1 cellular context compared by ENCODE assay signal in genomic region chr4:140427104-140427918, GRCh38.
TF ChIP-seq lines count a peak whose summit lies in the region.

A gene with protein sequence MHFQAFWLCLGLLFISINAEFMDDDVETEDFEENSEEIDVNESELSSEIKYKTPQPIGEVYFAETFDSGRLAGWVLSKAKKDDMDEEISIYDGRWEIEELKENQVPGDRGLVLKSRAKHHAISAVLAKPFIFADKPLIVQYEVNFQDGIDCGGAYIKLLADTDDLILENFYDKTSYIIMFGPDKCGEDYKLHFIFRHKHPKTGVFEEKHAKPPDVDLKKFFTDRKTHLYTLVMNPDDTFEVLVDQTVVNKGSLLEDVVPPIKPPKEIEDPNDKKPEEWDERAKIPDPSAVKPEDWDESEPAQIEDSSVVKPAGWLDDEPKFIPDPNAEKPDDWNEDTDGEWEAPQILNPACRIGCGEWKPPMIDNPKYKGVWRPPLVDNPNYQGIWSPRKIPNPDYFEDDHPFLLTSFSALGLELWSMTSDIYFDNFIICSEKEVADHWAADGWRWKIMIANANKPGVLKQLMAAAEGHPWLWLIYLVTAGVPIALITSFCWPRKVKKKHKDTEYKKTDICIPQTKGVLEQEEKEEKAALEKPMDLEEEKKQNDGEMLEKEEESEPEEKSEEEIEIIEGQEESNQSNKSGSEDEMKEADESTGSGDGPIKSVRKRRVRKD (minus strand): TSS chr4:140427648. CDS start chr4:140413078, 14,570 bp downstream.

TF ChIP-seq in HepG2, 621 proteins besides CTCF, POLR2A, EP300 and RAD21 (continued from another document and continues in another):
- 0 out of 2 replicates have a peak, but pooled peaks have one; percentile 8 for TF ChIP-seq CREM (IDR thresholded peaks at IDR 0.05)
- TF ChIP-seq CREM (CRISPR knock-in tag; IDR thresholded peaks at IDR 0.05): no peak
- TF ChIP-seq, protein P1, sequence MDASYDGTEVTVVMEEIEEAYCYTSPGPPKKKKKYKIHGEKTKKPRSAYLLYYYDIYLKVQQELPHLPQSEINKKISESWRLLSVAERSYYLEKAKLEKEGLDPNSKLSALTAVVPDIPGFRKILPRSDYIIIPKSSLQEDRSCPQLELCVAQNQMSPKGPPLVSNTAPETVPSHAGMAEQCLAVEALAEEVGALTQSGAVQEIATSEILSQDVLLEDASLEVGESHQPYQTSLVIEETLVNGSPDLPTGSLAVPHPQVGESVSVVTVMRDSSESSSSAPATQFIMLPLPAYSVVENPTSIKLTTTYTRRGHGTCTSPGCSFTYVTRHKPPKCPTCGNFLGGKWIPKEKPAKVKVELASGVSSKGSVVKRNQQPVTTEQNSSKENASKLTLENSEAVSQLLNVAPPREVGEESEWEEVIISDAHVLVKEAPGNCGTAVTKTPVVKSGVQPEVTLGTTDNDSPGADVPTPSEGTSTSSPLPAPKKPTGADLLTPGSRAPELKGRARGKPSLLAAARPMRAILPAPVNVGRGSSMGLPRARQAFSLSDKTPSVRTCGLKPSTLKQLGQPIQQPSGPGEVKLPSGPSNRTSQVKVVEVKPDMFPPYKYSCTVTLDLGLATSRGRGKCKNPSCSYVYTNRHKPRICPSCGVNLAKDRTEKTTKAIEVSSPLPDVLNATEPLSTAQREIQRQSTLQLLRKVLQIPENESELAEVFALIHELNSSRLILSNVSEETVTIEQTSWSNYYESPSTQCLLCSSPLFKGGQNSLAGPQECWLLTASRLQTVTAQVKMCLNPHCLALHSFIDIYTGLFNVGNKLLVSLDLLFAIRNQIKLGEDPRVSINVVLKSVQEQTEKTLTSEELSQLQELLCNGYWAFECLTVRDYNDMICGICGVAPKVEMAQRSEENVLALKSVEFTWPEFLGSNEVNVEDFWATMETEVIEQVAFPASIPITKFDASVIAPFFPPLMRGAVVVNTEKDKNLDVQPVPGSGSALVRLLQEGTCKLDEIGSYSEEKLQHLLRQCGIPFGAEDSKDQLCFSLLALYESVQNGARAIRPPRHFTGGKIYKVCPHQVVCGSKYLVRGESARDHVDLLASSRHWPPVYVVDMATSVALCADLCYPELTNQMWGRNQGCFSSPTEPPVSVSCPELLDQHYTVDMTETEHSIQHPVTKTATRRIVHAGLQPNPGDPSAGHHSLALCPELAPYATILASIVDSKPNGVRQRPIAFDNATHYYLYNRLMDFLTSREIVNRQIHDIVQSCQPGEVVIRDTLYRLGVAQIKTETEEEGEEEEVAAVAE (CRISPR knock-in tag; IDR thresholded peaks at IDR 0.05; ENCODE audit: borderline replicate concordance): no peak; the same call in 1 of the 2 replicates
- TF ChIP-seq CENPX (CRISPR knock-in tag; IDR thresholded peaks at IDR 0.05): no peak
- no peak for TF ChIP-seq ZNF672 (CRISPR knock-in tag; IDR thresholded peaks at IDR 0.05)
- peak; percentile 71; the same call in 1 of the 2 replicates for TF ChIP-seq ZNF678 (CRISPR knock-in tag; IDR thresholded peaks at IDR 0.05)
- TF ChIP-seq SRSF4 (IDR thresholded peaks at IDR 0.05; ENCODE audit: low read depth, low read length, poor library complexity, severe bottlenecking): no peak
- 0 out of 2 replicates have a peak, but pooled peaks have one; percentile 29 for TF ChIP-seq SNAPC5 (CRISPR knock-in tag; IDR thresholded peaks at IDR 0.05; ENCODE audit: borderline replicate concordance)
- no peak for TF ChIP-seq PLSCR1 (CRISPR knock-in tag; IDR thresholded peaks at IDR 0.05; ENCODE audit: borderline replicate concordance)
- no peak for TF ChIP-seq THYN1 (CRISPR knock-in tag; IDR thresholded peaks at IDR 0.05; ENCODE audit: borderline replicate concordance, low read depth)
- TF ChIP-seq, protein P2, sequence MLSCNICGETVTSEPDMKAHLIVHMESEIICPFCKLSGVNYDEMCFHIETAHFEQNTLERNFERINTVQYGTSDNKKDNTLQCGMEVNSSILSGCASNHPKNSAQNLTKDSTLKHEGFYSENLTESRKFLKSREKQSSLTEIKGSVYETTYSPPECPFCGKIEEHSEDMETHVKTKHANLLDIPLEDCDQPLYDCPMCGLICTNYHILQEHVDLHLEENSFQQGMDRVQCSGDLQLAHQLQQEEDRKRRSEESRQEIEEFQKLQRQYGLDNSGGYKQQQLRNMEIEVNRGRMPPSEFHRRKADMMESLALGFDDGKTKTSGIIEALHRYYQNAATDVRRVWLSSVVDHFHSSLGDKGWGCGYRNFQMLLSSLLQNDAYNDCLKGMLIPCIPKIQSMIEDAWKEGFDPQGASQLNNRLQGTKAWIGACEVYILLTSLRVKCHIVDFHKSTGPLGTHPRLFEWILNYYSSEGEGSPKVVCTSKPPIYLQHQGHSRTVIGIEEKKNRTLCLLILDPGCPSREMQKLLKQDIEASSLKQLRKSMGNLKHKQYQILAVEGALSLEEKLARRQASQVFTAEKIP (CRISPR knock-in tag; IDR thresholded peaks at IDR 0.05; ENCODE audit: borderline replicate concordance): no peak
- peak; percentile 12; the same call in 1 of the 2 replicates for TF ChIP-seq CCDC6 (CRISPR knock-in tag; IDR thresholded peaks at IDR 0.05)
- TF ChIP-seq SMAD9 (CRISPR knock-in tag; IDR thresholded peaks at IDR 0.05): no peak
- TF ChIP-seq CREB1 (IDR thresholded peaks at IDR 0.05): no peak
- no peak for TF ChIP-seq CREB1 (CRISPR knock-in tag; IDR thresholded peaks at IDR 0.05)
- peak; percentile 97 for TF ChIP-seq CEBPB (IDR thresholded peaks at IDR 0.05; ENCODE audit: borderline replicate concordance, low read depth, low read length)
- TF ChIP-seq ZNF251 (CRISPR knock-in tag; IDR thresholded peaks at IDR 0.05): no peak
- TF ChIP-seq ZNF614 (CRISPR knock-in tag; IDR thresholded peaks at IDR 0.05; ENCODE audit: borderline replicate concordance): no peak
- no peak; the same call in 1 of the 2 replicates for TF ChIP-seq FOXP4 (CRISPR knock-in tag; IDR thresholded peaks at IDR 0.05)
- TF ChIP-seq IRF1 (CRISPR knock-in tag; IDR thresholded peaks at IDR 0.05; ENCODE audit: low read depth): 0 out of 2 replicates have a peak, but pooled peaks have one; percentile 46
- TF ChIP-seq ZMYM3 (CRISPR knock-in tag; IDR thresholded peaks at IDR 0.05): peak; percentile 29; the same call in 1 of the 2 replicates
- TF ChIP-seq, protein P3, sequence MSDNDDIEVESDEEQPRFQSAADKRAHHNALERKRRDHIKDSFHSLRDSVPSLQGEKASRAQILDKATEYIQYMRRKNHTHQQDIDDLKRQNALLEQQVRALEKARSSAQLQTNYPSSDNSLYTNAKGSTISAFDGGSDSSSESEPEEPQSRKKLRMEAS (IDR thresholded peaks at IDR 0.05): peak; percentile 89
- no peak for TF ChIP-seq MLLT10 (CRISPR knock-in tag; IDR thresholded peaks at IDR 0.05)
- TF ChIP-seq ARNTL (CRISPR knock-in tag; IDR thresholded peaks at IDR 0.05): peak; percentile 25; the same call in 1 of the 2 replicates
- no peak for TF ChIP-seq CSRNP2 (CRISPR knock-in tag; conservative IDR thresholded peaks at IDR 0.05; ENCODE audit: low read depth)
- no peak for TF ChIP-seq RFXANK (CRISPR knock-in tag; IDR thresholded peaks at IDR 0.05)
- TF ChIP-seq, protein P4, sequence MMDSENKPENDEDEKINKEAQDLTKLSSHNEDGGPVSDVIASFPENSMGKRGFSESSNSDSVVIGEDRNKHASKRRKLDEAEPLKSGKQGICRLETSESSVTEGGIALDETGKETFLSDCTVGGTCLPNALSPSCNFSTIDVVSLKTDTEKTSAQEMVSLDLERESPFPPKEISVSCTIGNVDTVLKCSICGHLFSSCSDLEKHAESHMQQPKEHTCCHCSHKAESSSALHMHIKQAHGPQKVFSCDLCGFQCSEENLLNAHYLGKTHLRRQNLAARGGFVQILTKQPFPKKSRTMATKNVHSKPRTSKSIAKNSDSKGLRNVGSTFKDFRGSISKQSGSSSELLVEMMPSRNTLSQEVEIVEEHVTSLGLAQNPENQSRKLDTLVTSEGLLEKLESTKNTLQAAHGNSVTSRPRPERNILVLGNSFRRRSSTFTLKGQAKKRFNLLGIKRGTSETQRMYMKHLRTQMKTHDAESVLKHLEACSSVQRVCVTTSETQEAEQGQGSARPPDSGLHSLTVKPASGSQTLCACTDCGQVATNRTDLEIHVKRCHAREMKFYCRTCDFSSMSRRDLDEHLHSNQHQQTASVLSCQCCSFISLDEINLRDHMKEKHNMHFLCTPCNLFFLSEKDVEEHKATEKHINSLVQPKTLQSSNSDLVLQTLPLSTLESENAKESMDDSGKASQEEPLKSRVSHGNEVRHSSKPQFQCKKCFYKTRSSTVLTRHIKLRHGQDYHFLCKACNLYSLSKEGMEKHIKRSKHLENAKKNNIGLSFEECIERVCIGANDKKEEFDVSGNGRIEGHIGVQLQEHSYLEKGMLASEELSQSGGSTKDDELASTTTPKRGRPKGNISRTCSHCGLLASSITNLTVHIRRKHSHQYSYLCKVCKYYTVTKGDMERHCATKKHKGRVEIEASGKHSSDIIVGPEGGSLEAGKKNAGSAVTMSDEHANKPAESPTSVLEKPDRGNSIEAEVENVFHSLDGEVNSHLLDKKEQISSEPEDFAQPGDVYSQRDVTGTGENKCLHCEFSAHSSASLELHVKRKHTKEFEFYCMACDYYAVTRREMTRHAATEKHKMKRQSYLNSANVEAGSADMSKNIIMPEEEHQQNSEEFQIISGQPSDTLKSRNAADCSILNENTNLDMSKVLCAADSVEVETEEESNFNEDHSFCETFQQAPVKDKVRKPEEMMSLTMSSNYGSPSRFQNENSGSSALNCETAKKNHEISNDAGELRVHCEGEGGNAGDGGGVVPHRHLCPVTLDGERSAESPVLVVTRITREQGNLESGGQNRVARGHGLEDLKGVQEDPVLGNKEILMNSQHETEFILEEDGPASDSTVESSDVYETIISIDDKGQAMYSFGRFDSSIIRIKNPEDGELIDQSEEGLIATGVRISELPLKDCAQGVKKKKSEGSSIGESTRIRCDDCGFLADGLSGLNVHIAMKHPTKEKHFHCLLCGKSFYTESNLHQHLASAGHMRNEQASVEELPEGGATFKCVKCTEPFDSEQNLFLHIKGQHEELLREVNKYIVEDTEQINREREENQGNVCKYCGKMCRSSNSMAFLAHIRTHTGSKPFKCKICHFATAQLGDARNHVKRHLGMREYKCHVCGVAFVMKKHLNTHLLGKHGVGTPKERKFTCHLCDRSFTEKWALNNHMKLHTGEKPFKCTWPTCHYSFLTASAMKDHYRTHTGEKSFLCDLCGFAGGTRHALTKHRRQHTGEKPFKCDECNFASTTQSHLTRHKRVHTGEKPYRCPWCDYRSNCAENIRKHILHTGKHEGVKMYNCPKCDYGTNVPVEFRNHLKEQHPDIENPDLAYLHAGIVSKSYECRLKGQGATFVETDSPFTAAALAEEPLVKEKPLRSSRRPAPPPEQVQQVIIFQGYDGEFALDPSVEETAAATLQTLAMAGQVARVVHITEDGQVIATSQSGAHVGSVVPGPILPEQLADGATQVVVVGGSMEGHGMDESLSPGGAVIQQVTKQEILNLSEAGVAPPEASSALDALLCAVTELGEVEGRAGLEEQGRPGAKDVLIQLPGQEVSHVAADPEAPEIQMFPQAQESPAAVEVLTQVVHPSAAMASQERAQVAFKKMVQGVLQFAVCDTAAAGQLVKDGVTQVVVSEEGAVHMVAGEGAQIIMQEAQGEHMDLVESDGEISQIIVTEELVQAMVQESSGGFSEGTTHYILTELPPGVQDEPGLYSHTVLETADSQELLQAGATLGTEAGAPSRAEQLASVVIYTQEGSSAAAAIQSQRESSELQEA (CRISPR knock-in tag; IDR thresholded peaks at IDR 0.05; ENCODE audit: not compliant biosample characterization): no peak
